Comparison of ENCODE assay signal across 8 cellular contexts in genomic region chr12:64404470-64405446, GRCh38. TPM values are rescaled to one million over a fixed set of nuclear protein-coding genes. Genes with fewer than 3 reads are reported as not detected.
DNase-seq lines count a peak whose midpoint lies in the region; ATAC-seq, FAIRE-seq and TF ChIP-seq lines count a peak whose summit lies in the region.

No MANE protein-coding gene starts in this region.

- ATAC-seq in HG03439 (IDR thresholded peaks at IDR 0.05; ENCODE audit: unreplicated experiment): peak; percentile 43

- CTCF ChIA-PET in CD4-positive, alpha-beta memory T cell (lab: Charles Lee; ENCODE audit: partially characterized antibody): interaction anchor here (1.1 to 1.2 kb wide), 2 partner anchors 12 to 16 kb away, joined by 3 to 4 read pairs; no protein-coding TSS in a partner anchor

- H3K4me1 Mint-ChIP-seq in CD4-positive, alpha-beta memory T cell: peaks cover 21 to 46% (median 35%) of the 10 kb centered on the region in 4 donors
- peaks cover 28% of the 10 kb centered on the region for H3K4me1 Mint-ChIP-seq in neural crest cell

- TF ChIP-seq POLR2A in GM19193 (IDR thresholded peaks at IDR 0.05; ENCODE audit: extremely low read depth, insufficient read depth, insufficient read length): peak; percentile 26

- H3K9me3 ChIP-seq in CD4-positive, alpha-beta memory T cell (ENCODE audit: control insufficient read depth in 1 of 2, low read length in 2 of 2): no peaks in the 10 kb centered on the region

- peak overlapping the region; percentile 78 to 86 for H3K4me3 ChIP-seq in CD4-positive, alpha-beta memory T cell (ENCODE audit: low read length in 2 of 2)

- intact Hi-C loops in CD4-positive, alpha-beta memory T cell (cut with micrococcal nuclease): loop anchor here (1.0 to 10.0 kb wide), 8 partner anchors 48 to 1900 kb away; partner anchors contain the start of genes GNS, HELB, KICS2 and RXYLT1

- no peaks in the 10 kb centered on the region for H3K27me3 ChIP-seq in CD4-positive, alpha-beta memory T cell (ENCODE audit: insufficient read depth, low read length)

- H3K9me3 Mint-ChIP-seq in CD4-positive, alpha-beta memory T cell: peaks cover 0 to 2% (median 0%) of the 10 kb centered on the region in 8 donors
- H3K9me3 Mint-ChIP-seq in neural crest cell: no peaks in the 10 kb centered on the region

- TF ChIP-seq CTCF in neural crest cell (conservative IDR thresholded peaks at IDR 0.05): no peak

- peak overlapping the region; percentile 90 to 98 (median 96) for H3K4me3 Mint-ChIP-seq in CD4-positive, alpha-beta memory T cell
- peak overlapping the region; percentile 98 for H3K4me3 Mint-ChIP-seq in neural crest cell

- FAIRE-seq in RCC 7860 (lab: Jason Lieb, UNC): no peak

- peaks cover under 1 to 10% of the 10 kb centered on the region in 2 donors for H3K36me3 Mint-ChIP-seq in CD4-positive, alpha-beta memory T cell
- H3K36me3 Mint-ChIP-seq in neural crest cell (ENCODE audit: low read depth): no peaks in the 10 kb centered on the region

- H3K27ac Mint-ChIP-seq in CD4-positive, alpha-beta memory T cell: peak overlapping the region; percentile 88 to 98 (median 95)
- peak overlapping the region; percentile 99 for H3K27ac Mint-ChIP-seq in neural crest cell (ENCODE audit: unreplicated experiment)

- H3K27ac ChIP-seq in CD4-positive, alpha-beta memory T cell (ENCODE audit: low read depth, low read length): peak overlapping the region; percentile 91

- POLR2A ChIA-PET in CD4-positive, alpha-beta memory T cell (lab: Charles Lee; ENCODE audit: partially characterized antibody): interaction anchor here (0.8 to 2.9 kb wide), 12 partner anchors 8 to 764 kb away, joined by 3 to 15 read pairs (median 4); partner anchors contain the start of genes C12orf56, KICS2 and LEMD3

- no peaks in the 10 kb centered on the region for H3K36me3 ChIP-seq in CD4-positive, alpha-beta memory T cell (ENCODE audit: insufficient read depth, low read length)

- peak in 4 of 5 donors; percentile 19 to 67 (median 26) for DNase-seq in CD4-positive, alpha-beta memory T cell
- DNase-seq in RCC 7860 (ENCODE audit: low spot score): peak; percentile 61
- peak; percentile 46 for DNase-seq in activated effector memory CD4-positive, alpha-beta T cell treated with Interleukin-2 at 50 U/mL for 16 hours
- DNase-seq in fibroblast of the conjunctiva (ENCODE audit: low read depth): peak; percentile 85
- peak; percentile 39 for DNase-seq in neural crest cell (ENCODE audit: low read depth, low spot score)
- peak; percentile 31 for DNase-seq in superior temporal gyrus (ENCODE audit: extremely low spot score)

- H3K27me3 Mint-ChIP-seq in CD4-positive, alpha-beta memory T cell: no peaks in the 10 kb centered on the region
- H3K27me3 Mint-ChIP-seq in neural crest cell (ENCODE audit: low read depth): no peaks in the 10 kb centered on the region

- H3K4me1 ChIP-seq in CD4-positive, alpha-beta memory T cell (ENCODE audit: insufficient read depth, low read length): peaks cover 30% of the 10 kb centered on the region

RNA-seq across cellular contexts. Expression of gene XPOT, which starts 0.6 kb away (rescaled TPM):
- 10 to 100 TPM; 88.8 TPM for total RNA-seq in CD4-positive, alpha-beta memory T cell
- 10 to 100 TPM; 50.2 to 50.8 TPM for polyA plus RNA-seq in CD4-positive, alpha-beta memory T cell
- 101 and 103 TPM in 2 replicates for total RNA-seq in neural crest cell

RNA-seq across cellular contexts. Expression of gene C12orf56, which starts 14.2 kb away (rescaled TPM):
- total RNA-seq in CD4-positive, alpha-beta memory T cell: not detected
- not detected for polyA plus RNA-seq in CD4-positive, alpha-beta memory T cell
- total RNA-seq in neural crest cell: 0.51 and 1.2 TPM in 2 replicates

RNA-seq across cellular contexts. Expression of gene TBK1, which starts 47.2 kb away (rescaled TPM):
- total RNA-seq in CD4-positive, alpha-beta memory T cell: 10 to 100 TPM; 23.8 to 25.0 TPM
- 10 to 100 TPM; 22.4 to 24.1 TPM for polyA plus RNA-seq in CD4-positive, alpha-beta memory T cell
- total RNA-seq in neural crest cell: 16.4 and 19.2 TPM in 2 replicates

Comparison
In these comparisons a context has a peak if more than half of its experiments do, and no peak if none do; other contexts are left out.
1. Peak in every context shown above with its lines: DNase-seq, ATAC-seq, H3K4me3 ChIP-seq and H3K27ac ChIP-seq.
2. DNase-seq: peak in every context shown above with its lines; median percentile 85 in fibroblast of the conjunctiva; 61 in RCC 7860; 46 in activated effector memory CD4-positive, alpha-beta T cell treated with Interleukin-2 at 50 U/mL for 16 hours; 39 in neural crest cell; 31 in superior temporal gyrus; 26 in CD4-positive, alpha-beta memory T cell.